In genomic region chr5:82601862-82602261, GRCh38 we compare ENCODE assay signal across 27 cellular contexts.
"Had no signal": no experiment of that assay in that cellular context is flagged by ENCODE, and none has a peak within 500 bp of the region (broad histone marks: within the 10 kb centered on the region; RNA-seq: fewer than 3 reads in every experiment).

No MANE protein-coding gene starts in this region.

- H3K27me3 Mint-ChIP-seq: stimulated activated memory B cell treated with anti-CD40 and anti-IgM and Interleukin-4, amounts not matched to agents 10 μg/mL and 1 μg/mL and 100 μg/mL, for 72 hours; type B pancreatic cell had no signal

- H3K36me3 ChIP-seq: left lung, lower lobe of right lung, neural progenitor cell, neutrophil, right atrium auricular region, right lobe of liver, tibial nerve, uterus had no signal

- H3K9me3 ChIP-seq: lower lobe of right lung, neutrophil, right atrium auricular region, right lobe of liver, uterus had no signal

- H3K9ac ChIP-seq: neural progenitor cell, parathyroid adenoma had no signal

- H3K4me1 Mint-ChIP-seq: nephron progenitor cell; neural progenitor cell; stimulated activated memory B cell treated with anti-CD40 and anti-IgM and Interleukin-4, amounts not matched to agents 10 μg/mL and 1 μg/mL and 100 μg/mL, for 72 hours; stimulated activated naive CD8-positive, alpha-beta T cell treated with anti-CD3 and anti-CD28 coated beads, Interleukin-15, amount 100 ng/mL, for 72 hours had no signal

- H3K4me3 Mint-ChIP-seq: naive thymus-derived CD8-positive, alpha-beta T cell; nephron progenitor cell; neural progenitor cell; stimulated activated memory B cell treated with anti-CD40 and anti-IgM and Interleukin-4, amounts not matched to agents 10 μg/mL and 1 μg/mL and 100 μg/mL, for 72 hours; stimulated activated naive CD8-positive, alpha-beta T cell treated with anti-CD3 and anti-CD28 coated beads, Interleukin-15, amount 100 ng/mL, for 72 hours; type B pancreatic cell had no signal

- H3K36me3 Mint-ChIP-seq: neural progenitor cell; stimulated activated memory B cell treated with anti-CD40 and anti-IgM and Interleukin-4, amounts not matched to agents 10 μg/mL and 1 μg/mL and 100 μg/mL, for 72 hours; type B pancreatic cell had no signal

- H3K9me3 Mint-ChIP-seq: neural progenitor cell, type B pancreatic cell had no signal

- H3K79me2 ChIP-seq: parathyroid adenoma had no signal

- H2AFZ ChIP-seq: neural progenitor cell, parathyroid adenoma had no signal

- H3K4me3 ChIP-seq: left lung, lower lobe of right lung, neural progenitor cell, right atrium auricular region, right lobe of liver, smooth muscle cell, tibial nerve, uterus had no signal

- H3K27ac ChIP-seq: left lung, lower lobe of right lung, neural progenitor cell, neutrophil, parathyroid adenoma, right atrium auricular region, right lobe of liver, tibial nerve, uterus had no signal

- DNase-seq: islet precursor cell; kidney glomerular epithelial cell; left cardiac atrium; left lung; lower lobe of right lung; mammary epithelial cell; mesenchymal stem cell; naive thymus-derived CD8-positive, alpha-beta T cell; nephron progenitor cell; occipital lobe; right lobe of liver; stimulated activated CD4-positive, alpha-beta T cell treated with anti-CD3 and anti-CD28 coated beads, Interleukin-1b, Interleukin-23, amount 100 ng/mL, for 48 hours; stimulated activated CD4-positive, alpha-beta T cell treated with anti-CD3 and anti-CD28 coated beads, Interleukin-2, amount 100 ng/mL, for 48 hours; stimulated activated CD4-positive, alpha-beta T cell treated with anti-CD3 and anti-CD28 coated beads, Interleukin-4, amount 100 ng/mL, for 4 hours; stimulated activated CD8-positive, alpha-beta memory T cell treated with anti-CD3 and anti-CD28 coated beads, Interleukin-4, amount 100 ng/mL, for 48 hours; stimulated activated naive CD4-positive, alpha-beta T cell treated with Interleukin-2 at 50 U/mL for 16 hours; stimulated activated naive CD8-positive, alpha-beta T cell treated with anti-CD3 and anti-CD28 coated beads, Interleukin-15, amount 100 ng/mL, for 72 hours; substantia nigra; uterus had no signal

- H3K4me2 ChIP-seq: neural progenitor cell, smooth muscle cell had no signal

- H3K27me3 ChIP-seq: left lung, neural progenitor cell, neutrophil, right atrium auricular region, right lobe of liver, tibial nerve, uterus had no signal

- ATAC-seq: left cardiac atrium; left lung; lower lobe of right lung; naive thymus-derived CD8-positive, alpha-beta T cell; right lobe of liver; stimulated activated memory B cell treated with anti-CD40 and anti-IgM and Interleukin-4, amounts not matched to agents 10 μg/mL and 1 μg/mL and 100 μg/mL, for 72 hours; stimulated activated naive CD8-positive, alpha-beta T cell treated with anti-CD3 and anti-CD28 coated beads, Interleukin-15, amount 100 ng/mL, for 72 hours had no signal

- H3K27ac Mint-ChIP-seq: nephron progenitor cell; neural progenitor cell; stimulated activated memory B cell treated with anti-CD40 and anti-IgM and Interleukin-4, amounts not matched to agents 10 μg/mL and 1 μg/mL and 100 μg/mL, for 72 hours; stimulated activated naive CD8-positive, alpha-beta T cell treated with anti-CD3 and anti-CD28 coated beads, Interleukin-15, amount 100 ng/mL, for 72 hours; type B pancreatic cell had no signal

- H3K4me1 ChIP-seq: left lung, lower lobe of right lung, neural progenitor cell, parathyroid adenoma, right atrium auricular region, right lobe of liver, tibial nerve, uterus had no signal
